8 cellular contexts compared by ENCODE assay signal in the genomic region with DNA sequence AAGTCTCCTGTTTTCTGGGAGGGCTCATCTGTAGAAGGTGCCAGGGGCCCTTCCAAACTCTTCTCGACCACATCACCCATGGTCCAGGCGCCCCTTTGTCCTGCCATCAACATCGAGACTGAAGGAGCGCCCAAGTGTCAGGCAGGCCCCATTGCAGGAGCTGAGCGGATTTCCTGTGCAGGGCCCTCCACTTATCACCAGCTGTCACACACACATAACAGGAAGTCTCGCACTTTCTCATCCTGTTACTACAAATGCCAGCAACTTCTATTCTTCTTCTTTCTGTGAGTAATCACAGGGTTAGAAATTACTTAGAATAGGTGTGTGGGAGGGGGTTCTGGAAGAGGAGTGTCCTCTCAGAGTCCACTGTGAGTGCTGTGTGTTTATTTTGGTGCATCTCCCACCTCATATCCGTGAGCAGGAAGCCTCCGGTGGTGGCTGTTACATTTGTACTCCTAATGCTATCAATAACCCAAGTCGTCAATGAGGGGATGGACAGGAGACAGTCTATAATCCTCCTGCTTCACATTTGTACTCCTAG. TPM values are rescaled to one million over a fixed set of nuclear protein-coding genes. Genes with fewer than 3 reads are reported as not detected.
A peak's percentile ranks its signal among the peaks of the same experiment; 100 is the strongest.
DNase-seq lines count a peak whose midpoint lies in the region; ATAC-seq and TF ChIP-seq lines count a peak whose summit lies in the region.

A gene with protein sequence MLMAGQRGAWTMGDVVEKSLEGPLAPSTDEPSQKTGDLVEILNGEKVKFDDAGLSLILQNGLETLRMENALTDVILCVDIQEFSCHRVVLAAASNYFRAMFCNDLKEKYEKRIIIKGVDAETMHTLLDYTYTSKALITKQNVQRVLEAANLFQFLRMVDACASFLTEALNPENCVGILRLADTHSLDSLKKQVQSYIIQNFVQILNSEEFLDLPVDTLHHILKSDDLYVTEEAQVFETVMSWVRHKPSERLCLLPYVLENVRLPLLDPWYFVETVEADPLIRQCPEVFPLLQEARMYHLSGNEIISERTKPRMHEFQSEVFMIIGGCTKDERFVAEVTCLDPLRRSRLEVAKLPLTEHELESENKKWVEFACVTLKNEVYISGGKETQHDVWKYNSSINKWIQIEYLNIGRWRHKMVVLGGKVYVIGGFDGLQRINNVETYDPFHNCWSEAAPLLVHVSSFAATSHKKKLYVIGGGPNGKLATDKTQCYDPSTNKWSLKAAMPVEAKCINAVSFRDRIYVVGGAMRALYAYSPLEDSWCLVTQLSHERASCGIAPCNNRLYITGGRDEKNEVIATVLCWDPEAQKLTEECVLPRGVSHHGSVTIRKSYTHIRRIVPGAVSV (minus strand): TSS at position 166 of the 541 bp plus-strand sequence. CDS start 53 bp downstream, at position 113.

- H3K36me3 Mint-ChIP-seq in stimulated activated naive CD8-positive, alpha-beta T cell treated with anti-CD3 and anti-CD28 coated beads, Interleukin-15, Interleukin-2, amounts not matched to agents 100 ng/mL and 50 ng/mL, for 24 hours (ENCODE audit: low read depth): peaks cover 12% of the 10 kb centered on the region
- no peaks in the 10 kb centered on the region for H3K36me3 Mint-ChIP-seq in glutamatergic neuron (ENCODE audit: unreplicated experiment)

- no peaks in the 10 kb centered on the region for H3K27me3 Mint-ChIP-seq in stimulated activated naive CD8-positive, alpha-beta T cell treated with anti-CD3 and anti-CD28 coated beads, Interleukin-15, Interleukin-2, amounts not matched to agents 100 ng/mL and 50 ng/mL, for 24 hours
- no peaks in the 10 kb centered on the region for H3K27me3 Mint-ChIP-seq in glutamatergic neuron (ENCODE audit: unreplicated experiment)

- H3K9me3 Mint-ChIP-seq in stimulated activated naive CD8-positive, alpha-beta T cell treated with anti-CD3 and anti-CD28 coated beads, Interleukin-15, Interleukin-2, amounts not matched to agents 100 ng/mL and 50 ng/mL, for 24 hours: no peaks in the 10 kb centered on the region
- H3K9me3 Mint-ChIP-seq in glutamatergic neuron (ENCODE audit: unreplicated experiment): no peaks in the 10 kb centered on the region

- peaks cover 14% of the 10 kb centered on the region for H3K4me1 ChIP-seq in mesodermal cell (ENCODE audit: control insufficient read depth, insufficient read depth, low read length, poor library complexity, severe bottlenecking)

- H3K9me3 ChIP-seq in mesodermal cell (ENCODE audit: control insufficient read depth, low read length): no peaks in the 10 kb centered on the region

- peak within 1 kb of the TSS; percentile 99 for H3K27ac Mint-ChIP-seq in stimulated activated naive CD8-positive, alpha-beta T cell treated with anti-CD3 and anti-CD28 coated beads, Interleukin-15, Interleukin-2, amounts not matched to agents 100 ng/mL and 50 ng/mL, for 24 hours
- no peak within 1 kb of the TSS for H3K27ac Mint-ChIP-seq in glutamatergic neuron (ENCODE audit: unreplicated experiment)

- peak within 1 kb of the TSS; percentile 98 for H3K4me3 Mint-ChIP-seq in stimulated activated naive CD8-positive, alpha-beta T cell treated with anti-CD3 and anti-CD28 coated beads, Interleukin-15, Interleukin-2, amounts not matched to agents 100 ng/mL and 50 ng/mL, for 24 hours
- no peak within 1 kb of the TSS for H3K4me3 Mint-ChIP-seq in glutamatergic neuron (ENCODE audit: unreplicated experiment)

- DNase-seq in activated gamma-delta T cell treated with Interleukin-2 at 50 U/mL for 16 hours (peak; percentile 66), glutamatergic neuron (no peak), NCI-H146 treated with DMSO at 0.1 percent for 48 hours (lab: John Stamatoyannopoulos, UW; ENCODE audit: unreplicated experiment) (no peak)

- WGBS in mesodermal cell (ENCODE audit: insufficient coverage in 2 of 2), 2 experiments: 87 to 92% methylated on average over 5 to 7 of the region's 9 CpGs

- peak; percentile 75 for ATAC-seq in HG02840 (IDR thresholded peaks at IDR 0.05; ENCODE audit: low FRiP score, unreplicated experiment)

- peak within 1 kb of the TSS; percentile 74 for H3K27ac ChIP-seq in mesodermal cell (ENCODE audit: low read depth, low read length, severe bottlenecking)

- H3K4me1 Mint-ChIP-seq in stimulated activated naive CD8-positive, alpha-beta T cell treated with anti-CD3 and anti-CD28 coated beads, Interleukin-15, Interleukin-2, amounts not matched to agents 100 ng/mL and 50 ng/mL, for 24 hours (ENCODE audit: low read depth): peaks cover 68% of the 10 kb centered on the region
- no peaks in the 10 kb centered on the region for H3K4me1 Mint-ChIP-seq in glutamatergic neuron (ENCODE audit: low read depth, unreplicated experiment)

- no peaks in the 10 kb centered on the region for H3K36me3 ChIP-seq in mesodermal cell (ENCODE audit: control insufficient read depth, insufficient read depth, low read length)

- TF ChIP-seq POLR2A in GM15510 (IDR thresholded peaks at IDR 0.05; ENCODE audit: borderline replicate concordance, extremely low read depth, insufficient read length): peak; percentile 63
- peak; percentile 86 for TF ChIP-seq POLR2A in Raji (IDR thresholded peaks at IDR 0.05; ENCODE audit: insufficient read depth, low read depth, low read length)

- H3K4me3 ChIP-seq in mesodermal cell (ENCODE audit: extremely low read depth, insufficient read depth, low read length, poor library complexity, severe bottlenecking): no peak within 1 kb of the TSS

- TF ChIP-seq CTCF in glutamatergic neuron (IDR thresholded peaks at IDR 0.05; ENCODE audit: partially characterized antibody, unreplicated experiment): no peak

RNA-seq across cellular contexts. Expression of the gene that starts here (rescaled TPM):
- 3.2 TPM for polyA plus RNA-seq in mesodermal cell (2013, experiment 1 of 2)
- 3.4 TPM for polyA plus RNA-seq in mesodermal cell (2013, experiment 2 of 2)
- total RNA-seq in glutamatergic neuron (ENCODE audit: unreplicated experiment): not detected
